ENCODE assay signal across 28 cellular contexts in the genomic region with DNA sequence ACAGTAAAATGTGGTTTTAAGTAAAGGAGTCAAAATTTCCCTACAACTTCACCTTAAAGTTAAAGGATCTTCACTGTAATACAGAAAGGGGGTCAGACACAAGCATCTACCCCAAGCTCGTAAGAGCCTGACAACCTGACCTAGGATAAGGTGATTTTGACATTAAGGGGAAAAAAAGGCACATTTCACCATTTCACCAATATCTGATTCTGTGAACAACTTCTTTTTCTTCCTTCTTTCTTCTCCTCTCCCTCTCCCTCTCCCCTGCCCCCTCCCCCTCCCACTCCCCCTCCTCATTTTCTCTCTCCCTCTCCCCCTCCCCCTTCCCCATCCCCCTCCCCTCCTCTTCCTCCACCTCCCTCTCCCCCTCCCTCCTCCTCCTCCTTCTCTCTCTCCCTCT.
"Had no signal": no experiment of that assay in that cellular context is flagged by ENCODE, and none has a peak within 500 bp of the region (broad histone marks: within the 10 kb centered on the region; RNA-seq: fewer than 3 reads in every experiment).

No MANE protein-coding gene starts in this region.

- H2AFZ ChIP-seq: neural progenitor cell, parathyroid adenoma had no signal

- H3K27ac ChIP-seq: neural progenitor cell, ovary, parathyroid adenoma, psoas muscle, skin epidermis, spleen, suprapubic skin, testis, tibial artery, transverse colon, upper lobe of right lung, uterus had no signal

- DNase-seq: natural killer cell; occipital lobe; ovary; posterior cingulate gyrus; psoas muscle; right cardiac atrium; spleen; stimulated activated CD4-positive, alpha-beta T cell treated with anti-CD3 and anti-CD28 coated beads, Interleukin-12 subunit alpha, Interleukin-12 subunit beta, amount 100 ng/mL, for 4 hours; stimulated activated CD4-positive, alpha-beta T cell treated with anti-CD3 and anti-CD28 coated beads, Interleukin-1b, Interleukin-23, amount 100 ng/mL, for 48 hours; stimulated activated CD4-positive, alpha-beta T cell treated with anti-CD3 and anti-CD28 coated beads, Interleukin-4, amount 100 ng/mL, for 1 hour; stimulated activated CD4-positive, alpha-beta T cell treated with anti-CD3 and anti-CD28 coated beads, Interleukin-4, amount 100 ng/mL, for 4 hours; stimulated activated CD8-positive, alpha-beta memory T cell treated with anti-CD3 and anti-CD28 coated beads, Interleukin-4, amount 100 ng/mL, for 48 hours; stimulated activated naive CD4-positive, alpha-beta T cell; stimulated activated naive CD8-positive, alpha-beta T cell treated with anti-CD3 and anti-CD28 coated beads, Interleukin-15, amount 100 ng/mL, for 72 hours; stimulated activated naive CD8-positive, alpha-beta T cell treated with anti-CD3 and anti-CD28 coated beads, Interleukin-15, Interleukin-2, amounts not matched to agents 100 U/mL and 50 U/mL, for 24 hours; substantia nigra; testis; tibial artery; transverse colon; upper lobe of right lung; uterus had no signal

- H3K4me1 ChIP-seq: neural progenitor cell, parathyroid adenoma, psoas muscle, spleen, suprapubic skin, testis, tibial artery, transverse colon, upper lobe of right lung, uterus had no signal

- ATAC-seq: natural killer cell; psoas muscle; right cardiac atrium; sciatic nerve; stimulated activated memory B cell treated with anti-CD40 and anti-IgM and Interleukin-4, amounts not matched to agents 10 μg/mL and 1 μg/mL and 100 μg/mL, for 72 hours; stimulated activated naive CD8-positive, alpha-beta T cell treated with anti-CD3 and anti-CD28 coated beads, Interleukin-15, amount 100 ng/mL, for 72 hours; stimulated activated naive CD8-positive, alpha-beta T cell treated with anti-CD3 and anti-CD28 coated beads, Interleukin-15, Interleukin-2, amounts not matched to agents 100 U/mL and 50 U/mL, for 24 hours; upper lobe of right lung had no signal

- H3K9ac ChIP-seq: neural progenitor cell, parathyroid adenoma had no signal

- H3K4me2 ChIP-seq: neural progenitor cell had no signal

- H3K4me3 ChIP-seq: neural progenitor cell, ovary, psoas muscle, skin epidermis, smooth muscle cell, spleen, suprapubic skin, testis, tibial artery, transverse colon, upper lobe of right lung, uterus had no signal

- H3K36me3 ChIP-seq: neural progenitor cell, ovary, spleen, suprapubic skin, tibial artery, transverse colon, upper lobe of right lung, uterus had no signal

- H3K27me3 ChIP-seq: neural progenitor cell, ovary, spleen, suprapubic skin, testis, tibial artery, transverse colon, upper lobe of right lung, uterus had no signal

- H3K9me3 ChIP-seq: ovary, psoas muscle, spleen, suprapubic skin, testis, tibial artery, transverse colon, upper lobe of right lung, uterus had no signal
